Comparison of ENCODE assay signal across 19 cellular contexts in the genomic region with DNA sequence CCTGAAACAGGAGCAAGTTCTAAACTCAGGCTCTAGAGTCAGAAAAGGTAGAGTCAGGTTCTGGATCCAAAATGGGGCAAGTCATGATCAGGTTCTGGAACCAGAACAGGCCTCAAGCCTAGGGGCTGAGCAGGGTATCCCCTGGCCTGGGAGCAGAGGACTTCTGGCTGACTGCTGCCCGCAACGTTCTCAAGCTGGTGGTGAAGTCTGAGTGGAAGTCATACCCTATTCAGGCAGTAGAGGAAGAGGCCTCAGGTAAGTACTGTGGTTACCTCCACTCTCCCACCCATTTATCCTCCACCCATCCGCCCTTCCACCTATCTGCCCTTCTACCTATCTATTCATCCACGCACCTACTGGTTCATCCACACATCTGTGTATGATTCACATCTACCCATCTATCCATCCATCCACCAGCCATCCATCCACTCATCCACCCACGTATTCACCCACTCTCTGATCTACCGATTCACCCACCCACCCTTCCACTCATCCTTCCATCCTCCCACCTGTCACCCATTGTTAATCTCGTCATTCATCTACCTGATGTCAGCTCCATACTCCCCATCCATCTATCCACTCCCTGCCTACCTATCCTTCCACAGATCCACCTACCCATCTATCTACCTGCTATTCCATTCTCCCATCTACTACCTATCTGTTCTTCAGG. TPM values are rescaled to one million over a fixed set of nuclear protein-coding genes. Genes with fewer than 3 reads are reported as not detected.
DNase-seq lines count a peak whose midpoint lies in the region; ATAC-seq lines count a peak whose summit lies in the region.
"Had no signal": no experiment of that assay in that cellular context is flagged by ENCODE, and none has a peak within 500 bp of the region (broad histone marks: within the 10 kb centered on the region; RNA-seq: fewer than 3 reads in every experiment).

No MANE protein-coding gene starts in this region.

- H2BK120ac ChIP-seq in mesenchymal stem cell (ENCODE audit: low read depth, low read length), result no peak overlapping the region

- no peak overlapping the region for H3K4me2 ChIP-seq in mesenchymal stem cell (ENCODE audit: low read length, poor library complexity, severe bottlenecking)
- H3K4me2 ChIP-seq: BLaER1 had no signal

- POLR2A ChIA-PET in activated naive CD8-positive, alpha-beta T cell treated with anti-CD3 and anti-CD28 coated beads, Interleukin-2, amount 10 ng/mL, durations not matched to agents 7 days and 5 days (lab: Charles Lee), result no interaction called here

- no peak overlapping the region for H2BK15ac ChIP-seq in mesenchymal stem cell (ENCODE audit: low read depth, poor library complexity, severe bottlenecking)

- no peak overlapping the region for H2BK5ac ChIP-seq in mesenchymal stem cell (ENCODE audit: low read depth, low read length, poor library complexity, severe bottlenecking)

- peak overlapping the region; percentile 14 for H3K27ac Mint-ChIP-seq in activated naive CD8-positive, alpha-beta T cell treated with anti-CD3 and anti-CD28 coated beads, Interleukin-2, amount 10 ng/mL, durations not matched to agents 7 days and 5 days
- H3K27ac Mint-ChIP-seq in activated naive CD8-positive, alpha-beta T cell treated with anti-CD3 and anti-CD28 coated beads for 36 hours, result no peak overlapping the region
- H3K27ac Mint-ChIP-seq in activated T-helper 17 cell treated with anti-CD3 and anti-CD28 coated beads, Interleukin-2, amount 50 U/mL, for 72 hours, result peak overlapping the region; percentile 3
- H3K27ac Mint-ChIP-seq: B cell; CD8-positive, alpha-beta T cell had no signal

- WGBS in mesenchymal stem cell, result 90% methylated on average over 6 of the region's 7 CpGs

- no peak overlapping the region for H3K18ac ChIP-seq in mesenchymal stem cell (ENCODE audit: low read depth in 1 of 2, low read length in 2 of 2)

- no peak overlapping the region for H3K4me3 Mint-ChIP-seq in activated naive CD8-positive, alpha-beta T cell treated with anti-CD3 and anti-CD28 coated beads, Interleukin-2, amount 10 ng/mL, durations not matched to agents 7 days and 5 days
- H3K4me3 Mint-ChIP-seq in activated naive CD8-positive, alpha-beta T cell treated with anti-CD3 and anti-CD28 coated beads for 36 hours, result no peak overlapping the region
- H3K4me3 Mint-ChIP-seq in activated T-helper 17 cell treated with anti-CD3 and anti-CD28 coated beads, Interleukin-2, amount 50 U/mL, for 72 hours, result no peak overlapping the region
- H3K4me3 Mint-ChIP-seq: B cell; CD4-positive, CD25-positive, alpha-beta regulatory T cell; CD8-positive, alpha-beta T cell had no signal

- H3K4me3 ChIP-seq in mesenchymal stem cell (ENCODE audit: insufficient read depth in 1 of 2, low read depth in 1 of 2, low read length in 2 of 2) (no peak overlapping the region), MG63 (no peak overlapping the region)
- H3K4me3 ChIP-seq: BLaER1, GM23248 had no signal

- H4K8ac ChIP-seq in mesenchymal stem cell (ENCODE audit: low read length), result no peak overlapping the region

- peaks cover 10% of the 10 kb centered on the region for H3K36me3 Mint-ChIP-seq in activated naive CD8-positive, alpha-beta T cell treated with anti-CD3 and anti-CD28 coated beads, Interleukin-2, amount 10 ng/mL, durations not matched to agents 7 days and 5 days
- H3K36me3 Mint-ChIP-seq in activated naive CD8-positive, alpha-beta T cell treated with anti-CD3 and anti-CD28 coated beads for 36 hours, result peaks cover 2% of the 10 kb centered on the region
- peaks cover 7% of the 10 kb centered on the region for H3K36me3 Mint-ChIP-seq in activated T-helper 17 cell treated with anti-CD3 and anti-CD28 coated beads, Interleukin-2, amount 50 U/mL, for 72 hours (ENCODE audit: low read depth)

- peaks cover 29 to 51% of the 10 kb centered on the region in 2 experiments for H3K36me3 ChIP-seq in mesenchymal stem cell (ENCODE audit: control insufficient read depth in 1 of 2, insufficient read depth in 2 of 2, low read depth in 1 of 2, low read length in 2 of 2)
- no peaks in the 10 kb centered on the region for H3K36me3 ChIP-seq in MG63

- H3K4me1 ChIP-seq in mesenchymal stem cell (ENCODE audit: control insufficient read depth, insufficient read depth, low read depth, low read length), result peaks cover 8% of the 10 kb centered on the region
- H3K4me1 ChIP-seq: BLaER1, Caco-2 had no signal

- H3K4me1 Mint-ChIP-seq in activated naive CD8-positive, alpha-beta T cell treated with anti-CD3 and anti-CD28 coated beads, Interleukin-2, amount 10 ng/mL, durations not matched to agents 7 days and 5 days, result no peaks in the 10 kb centered on the region
- no peaks in the 10 kb centered on the region for H3K4me1 Mint-ChIP-seq in activated naive CD8-positive, alpha-beta T cell treated with anti-CD3 and anti-CD28 coated beads for 36 hours
- H3K4me1 Mint-ChIP-seq in activated T-helper 17 cell treated with anti-CD3 and anti-CD28 coated beads, Interleukin-2, amount 50 U/mL, for 72 hours, result peaks cover 6% of the 10 kb centered on the region
- H3K4me1 Mint-ChIP-seq: B cell had no signal

- no peak overlapping the region for H2AFZ ChIP-seq in mesenchymal stem cell (ENCODE audit: low read depth, low read length)
- H2AFZ ChIP-seq: GM23248 had no signal

- DNase-seq in activated naive CD8-positive, alpha-beta T cell treated with anti-CD3 and anti-CD28 coated beads, Interleukin-2, amount 10 ng/mL, durations not matched to agents 7 days and 5 days, result no peak
- no peak for DNase-seq in activated naive CD8-positive, alpha-beta T cell treated with anti-CD3 and anti-CD28 coated beads for 36 hours
- DNase-seq in mesenchymal stem cell (no peak), cerebellar nuclear complex (lab: John Stamatoyannopoulos, UW) (no peak), MG63 (no peak), HUDEP-2 (lab: John Stamatoyannopoulos, UW; ENCODE audit: unreplicated experiment in 76 of 76) (no peak)
- DNase-seq: Caco-2; CD4-positive, CD25-positive, alpha-beta regulatory T cell; CD8-positive, alpha-beta T cell; DMS153; DND-41; GM23248; H7; HCEC 1CT had no signal

- H3K27me3 ChIP-seq in mesenchymal stem cell (ENCODE audit: control insufficient read depth in 1 of 2, insufficient read depth in 1 of 2, low read length in 2 of 2) (no peaks in the 10 kb centered on the region), MG63 (no peaks in the 10 kb centered on the region)
- H3K27me3 ChIP-seq: BLaER1 had no signal

- no peak for ATAC-seq in activated naive CD8-positive, alpha-beta T cell treated with anti-CD3 and anti-CD28 coated beads, Interleukin-2, amount 10 ng/mL, durations not matched to agents 7 days and 5 days (ENCODE audit: low read depth)
- no peak for ATAC-seq in activated T-helper 17 cell treated with anti-CD3 and anti-CD28 coated beads, Interleukin-2, amount 50 U/mL, for 72 hours (replicated peaks)
- ATAC-seq: CD8-positive, alpha-beta T cell had no signal

- H3K9me3 Mint-ChIP-seq in activated naive CD8-positive, alpha-beta T cell treated with anti-CD3 and anti-CD28 coated beads, Interleukin-2, amount 10 ng/mL, durations not matched to agents 7 days and 5 days, result no peaks in the 10 kb centered on the region
- no peaks in the 10 kb centered on the region for H3K9me3 Mint-ChIP-seq in activated naive CD8-positive, alpha-beta T cell treated with anti-CD3 and anti-CD28 coated beads for 36 hours
- H3K9me3 Mint-ChIP-seq in activated T-helper 17 cell treated with anti-CD3 and anti-CD28 coated beads, Interleukin-2, amount 50 U/mL, for 72 hours, result no peaks in the 10 kb centered on the region
- H3K9me3 Mint-ChIP-seq: CD8-positive, alpha-beta T cell had no signal

- H3K4ac ChIP-seq in mesenchymal stem cell (ENCODE audit: low read depth in 1 of 2, low read length in 2 of 2), result no peak overlapping the region

- H3K9ac ChIP-seq in mesenchymal stem cell (ENCODE audit: low read length), result no peak overlapping the region
- H3K9ac ChIP-seq: BLaER1, GM23248 had no signal

- H3K27ac ChIP-seq in mesenchymal stem cell (ENCODE audit: low read length, poor library complexity, severe bottlenecking), result no peak overlapping the region
- H3K27ac ChIP-seq: 22Rv1, BLaER1, C4-2B, GM23248 had no signal

- H2AK5ac ChIP-seq in mesenchymal stem cell (ENCODE audit: low read length, severe bottlenecking), result no peak overlapping the region

- peaks cover 2% of the 10 kb centered on the region for H3K79me1 ChIP-seq in mesenchymal stem cell (replicated peaks; ENCODE audit: low read length, poor library complexity, severe bottlenecking)

- no peak overlapping the region for H3K23ac ChIP-seq in mesenchymal stem cell (ENCODE audit: low read length in 2 of 2)

- no peak overlapping the region for H2BK12ac ChIP-seq in mesenchymal stem cell (ENCODE audit: low read length in 2 of 2)

- peak overlapping the region; percentile 48 for H4K91ac ChIP-seq in mesenchymal stem cell (ENCODE audit: low read length)

- H3K9me3 ChIP-seq in mesenchymal stem cell (ENCODE audit: control insufficient read depth, low read length) (no peaks in the 10 kb centered on the region), MG63 (no peaks in the 10 kb centered on the region)
- H3K9me3 ChIP-seq: BLaER1, Caco-2 had no signal

- H3K27me3 Mint-ChIP-seq in activated naive CD8-positive, alpha-beta T cell treated with anti-CD3 and anti-CD28 coated beads, Interleukin-2, amount 10 ng/mL, durations not matched to agents 7 days and 5 days, result no peaks in the 10 kb centered on the region
- no peaks in the 10 kb centered on the region for H3K27me3 Mint-ChIP-seq in activated naive CD8-positive, alpha-beta T cell treated with anti-CD3 and anti-CD28 coated beads for 36 hours
- no peaks in the 10 kb centered on the region for H3K27me3 Mint-ChIP-seq in activated T-helper 17 cell treated with anti-CD3 and anti-CD28 coated beads, Interleukin-2, amount 50 U/mL, for 72 hours
- H3K27me3 Mint-ChIP-seq: B cell; CD4-positive, CD25-positive, alpha-beta regulatory T cell had no signal

- no peak overlapping the region for H3K14ac ChIP-seq in mesenchymal stem cell (ENCODE audit: low read length in 2 of 2)

RNA-seq across cellular contexts. Expression of a gene that starts 8.7 kb away (rescaled TPM):
- total RNA-seq in activated naive CD8-positive, alpha-beta T cell treated with anti-CD3 and anti-CD28 coated beads, Interleukin-2, amount 10 ng/mL, durations not matched to agents 7 days and 5 days, result 10 to 100 TPM; 84.0 to 85.7 TPM
- total RNA-seq in activated naive CD8-positive, alpha-beta T cell treated with anti-CD3 and anti-CD28 coated beads for 36 hours, result 10 to 100 TPM; 22.7 to 23.8 TPM
- total RNA-seq in activated T-helper 17 cell treated with anti-CD3 and anti-CD28 coated beads, Interleukin-2, amount 50 U/mL, for 72 hours, result 100 to 1,000 TPM in 1 of 2 donors, 10 to 100 TPM in 1; 55.9 to 123 TPM
- 16.1 TPM for polyA plus RNA-seq in mesenchymal stem cell (2013, experiment 1 of 2)
- polyA plus RNA-seq in mesenchymal stem cell (2013, experiment 2 of 2), result 14.6 TPM
- total RNA-seq in MG63 (2014; rRNA removed; shearing (Covaris generic); ENCODE audit: low replicate concordance), result 0.10 and 3.1 TPM in 2 replicates

RNA-seq across cellular contexts. Expression of a gene that starts 25.0 kb away (rescaled TPM):
- 10 to 100 TPM; 46.3 to 50.8 TPM for total RNA-seq in activated naive CD8-positive, alpha-beta T cell treated with anti-CD3 and anti-CD28 coated beads, Interleukin-2, amount 10 ng/mL, durations not matched to agents 7 days and 5 days
- total RNA-seq in activated naive CD8-positive, alpha-beta T cell treated with anti-CD3 and anti-CD28 coated beads for 36 hours, result 10 to 100 TPM; 69.2 to 71.2 TPM
- 10 to 100 TPM; 65.9 to 66.9 TPM for total RNA-seq in activated T-helper 17 cell treated with anti-CD3 and anti-CD28 coated beads, Interleukin-2, amount 50 U/mL, for 72 hours
- 38.5 TPM for polyA plus RNA-seq in mesenchymal stem cell (2013, experiment 1 of 2)
- polyA plus RNA-seq in mesenchymal stem cell (2013, experiment 2 of 2), result 35.7 TPM
- total RNA-seq in MG63 (2014; rRNA removed; shearing (Covaris generic); ENCODE audit: low replicate concordance), result 34.8 and 42.9 TPM in 2 replicates

RNA-seq across cellular contexts. Expression of a gene that starts 25.9 kb away (rescaled TPM):
- total RNA-seq in activated naive CD8-positive, alpha-beta T cell treated with anti-CD3 and anti-CD28 coated beads, Interleukin-2, amount 10 ng/mL, durations not matched to agents 7 days and 5 days, result 100 to 1,000 TPM; 225 to 227 TPM
- total RNA-seq in activated naive CD8-positive, alpha-beta T cell treated with anti-CD3 and anti-CD28 coated beads for 36 hours, result 100 to 1,000 TPM; 251 to 253 TPM
- total RNA-seq in activated T-helper 17 cell treated with anti-CD3 and anti-CD28 coated beads, Interleukin-2, amount 50 U/mL, for 72 hours, result 100 to 1,000 TPM; 159 to 291 TPM
- polyA plus RNA-seq in mesenchymal stem cell (2013, experiment 1 of 2), result 103 TPM
- polyA plus RNA-seq in mesenchymal stem cell (2013, experiment 2 of 2), result 101 TPM
- total RNA-seq in MG63 (2014; rRNA removed; shearing (Covaris generic); ENCODE audit: low replicate concordance), result 125 and 175 TPM in 2 replicates

RNA-seq across cellular contexts. Expression of a gene that starts 26.5 kb away (rescaled TPM):
- 10 to 100 TPM; 71.8 to 73.3 TPM for total RNA-seq in activated naive CD8-positive, alpha-beta T cell treated with anti-CD3 and anti-CD28 coated beads, Interleukin-2, amount 10 ng/mL, durations not matched to agents 7 days and 5 days
- total RNA-seq in activated naive CD8-positive, alpha-beta T cell treated with anti-CD3 and anti-CD28 coated beads for 36 hours, result 10 to 100 TPM; 49.5 to 50.8 TPM
- 10 to 100 TPM; 77.8 to 81.9 TPM for total RNA-seq in activated T-helper 17 cell treated with anti-CD3 and anti-CD28 coated beads, Interleukin-2, amount 50 U/mL, for 72 hours
- 53.4 TPM for polyA plus RNA-seq in mesenchymal stem cell (2013, experiment 1 of 2)
- polyA plus RNA-seq in mesenchymal stem cell (2013, experiment 2 of 2), result 54.2 TPM
- 60.3 and 83.8 TPM in 2 replicates for total RNA-seq in MG63 (2014; rRNA removed; shearing (Covaris generic); ENCODE audit: low replicate concordance)

RNA-seq across cellular contexts. Expression of a gene that starts 49.1 kb away (rescaled TPM):
- total RNA-seq in activated naive CD8-positive, alpha-beta T cell treated with anti-CD3 and anti-CD28 coated beads, Interleukin-2, amount 10 ng/mL, durations not matched to agents 7 days and 5 days, result 10 to 100 TPM; 25.2 to 26.9 TPM
- total RNA-seq in activated naive CD8-positive, alpha-beta T cell treated with anti-CD3 and anti-CD28 coated beads for 36 hours, result 10 to 100 TPM; 24.8 to 25.7 TPM
- total RNA-seq in activated T-helper 17 cell treated with anti-CD3 and anti-CD28 coated beads, Interleukin-2, amount 50 U/mL, for 72 hours, result 10 to 100 TPM; 23.9 to 75.4 TPM
- 10.6 TPM for polyA plus RNA-seq in mesenchymal stem cell (2013, experiment 1 of 2)
- polyA plus RNA-seq in mesenchymal stem cell (2013, experiment 2 of 2), result 11.1 TPM
- 2.7 and 5.0 TPM in 2 replicates for total RNA-seq in MG63 (2014; rRNA removed; shearing (Covaris generic); ENCODE audit: low replicate concordance)
- total RNA-seq: CD8-positive, alpha-beta T cell had no signal
